In genomic region chr2:105744909-105745853, GRCh38 we compare ENCODE assay signal across 8 cellular contexts. TPM values are rescaled to one million over a fixed set of nuclear protein-coding genes. Genes with fewer than 3 reads are reported as not detected.
DNase-seq lines count a peak whose midpoint lies in the region; ATAC-seq, FAIRE-seq and TF ChIP-seq lines count a peak whose summit lies in the region.

NCK2 (plus strand) TSS chr2:105744912; CDS start chr2:105855064, 110,152 bp downstream.

- TF ChIP-seq RAD21 in HepG2 (CRISPR knock-in tag; IDR thresholded peaks at IDR 0.05): peak; percentile 51; the same call in 1 of the 2 replicates

- intact Hi-C loops in HepG2 (cut with micrococcal nuclease; ENCODE audit: unreplicated experiment): loop anchor here (5.0 kb wide), 3 partner anchors 77 to 172 kb away; no protein-coding TSS in a partner anchor

- H4K20me1 ChIP-seq in HepG2 (ENCODE audit: insufficient read depth, low read length): no peaks in the 10 kb centered on the region; the same call in 1 of the 2 replicates

- FAIRE-seq in HepG2 (lab: Jason Lieb, UNC): no peak

- DNase-seq in COR-L47 (lab: John Stamatoyannopoulos, UW) (peak; percentile 32), SW480 (ENCODE audit: low spot score) (peak; percentile 39), dedifferentiated amniotic fluid mesenchymal stem cell (ENCODE audit: extremely low spot score) (peak; percentile 28), HepG2 (ENCODE audit: low spot score) (no peak), NCI-H1436 (lab: John Stamatoyannopoulos, UW) (no peak)

- no peak for TF ChIP-seq CTCF in HepG2 (CRISPR knock-in tag; IDR thresholded peaks at IDR 0.05)

- H3K9me3 ChIP-seq in HepG2 (ENCODE audit: low read length) (no peaks in the 10 kb centered on the region), subcutaneous abdominal adipose tissue (ENCODE audit: control insufficient read depth in 5 of 5, low read length in 5 of 5) (no peaks in the 10 kb centered on the region)

- H3K4me1 ChIP-seq in HepG2 (ENCODE audit: insufficient read depth, low read length) (peaks cover 38% of the 10 kb centered on the region), subcutaneous abdominal adipose tissue (ENCODE audit: control insufficient read depth in 5 of 5, insufficient read depth in 5 of 5, low read length in 5 of 5) (peaks cover 2 to 55% (median 39%) of the 10 kb centered on the region in 5 donors)

- H2AFZ ChIP-seq in HepG2 (ENCODE audit: low read length): peak within 1 kb of the TSS; percentile 43

- no TSS peak for BruUV-seq in HepG2 (replicated peaks; lab: Mats Ljungman, UMichigan)

- TF ChIP-seq POLR2A in HepG2 (IDR thresholded peaks at IDR 0.05; ENCODE audit: insufficient read depth in 1 of 2, low read depth in 2 of 2, low read length in 2 of 2): 0 out of 4 replicates have a peak, but pooled peaks of 1 of the 2 experiments have one; percentile 14

- H3K36me3 ChIP-seq in HepG2 (replicated peaks in 1 of 2; ENCODE audit: control insufficient read depth in 1 of 2, insufficient read depth in 2 of 2, low read length in 2 of 2) (no peaks in the 10 kb centered on the region; a peak in 1 of 5 replicates), subcutaneous abdominal adipose tissue (ENCODE audit: control insufficient read depth in 5 of 5, insufficient read depth in 5 of 5, low read length in 5 of 5) (no peaks in the 10 kb centered on the region)

- peak within 1 kb of the TSS; percentile 96 for H3K4me2 ChIP-seq in HepG2 (ENCODE audit: low read depth, low read length)

- POLR2A ChIA-PET in HepG2 (lab: Yijun Ruan, JAX): no interaction called here

- TF ChIP-seq EP300 in HepG2 (IDR thresholded peaks at IDR 0.05; ENCODE audit: low read depth in 2 of 2, low read length in 2 of 2): no peak
- no peak for TF ChIP-seq EP300 in HepG2 (CRISPR knock-in tag; IDR thresholded peaks at IDR 0.05; ENCODE audit: borderline replicate concordance)

- WGBS in HepG2 (ENCODE audit: low lambda C conversion rate): 0% methylated on average over 33 of the region's 119 CpGs

- H3K79me2 ChIP-seq in HepG2 (ENCODE audit: insufficient read depth, low read length): peaks cover 39% of the 10 kb centered on the region

- CTCF ChIA-PET in HepG2 (lab: Yijun Ruan, JAX; ENCODE audit: low intra/inter-chr PET ratio, low total read pairs): no interaction called here

- H3K27ac ChIP-seq in HepG2 (ENCODE audit: extremely low read length, insufficient read depth, low read length): peak within 1 kb of the TSS; percentile 9
- peak within 1 kb of the TSS; percentile 63 for H3K27ac ChIP-seq in subcutaneous abdominal adipose tissue (ENCODE audit: low read depth, low read length)

- peak within 1 kb of the TSS; percentile 69 to 83 (median 72) for H3K4me3 ChIP-seq in HepG2 (replicated peaks in 1 of 3; ENCODE audit: insufficient read depth in 1 of 3, low read depth in 2 of 3, low read length in 3 of 3)
- peak within 1 kb of the TSS; percentile 78 to 84 (median 83) for H3K4me3 ChIP-seq in subcutaneous abdominal adipose tissue (ENCODE audit: low read depth in 1 of 5, low read length in 5 of 5)

- H3K9ac ChIP-seq in HepG2 (ENCODE audit: insufficient read depth, low read depth, low read length) (peak within 1 kb of the TSS; percentile 58), subcutaneous abdominal adipose tissue (ENCODE audit: low read length in 5 of 5) (peak within 1 kb of the TSS; percentile 40 to 83 (median 75))

- in situ Hi-C loops in HepG2 (cut with HindIII; ENCODE audit: extremely low pct_ligation_motif_present, low pct_unique_long_range_greater_than_20kb): no loop called here

- ATAC-seq in GM19043 (IDR thresholded peaks at IDR 0.05; ENCODE audit: low read depth, unreplicated experiment) (peak; percentile 15), HG03139 (IDR thresholded peaks at IDR 0.05; ENCODE audit: unreplicated experiment) (peak; percentile 21), HepG2 (peak; percentile 75)

- peaks cover 0 to 14% of the 10 kb centered on the region in 2 experiments; a peak in 3 of 5 replicates for H3K27me3 ChIP-seq in HepG2 (ENCODE audit: control insufficient read depth in 1 of 2, insufficient read depth in 2 of 2, low read length in 2 of 2)
- no peaks in the 10 kb centered on the region for H3K27me3 ChIP-seq in subcutaneous abdominal adipose tissue (ENCODE audit: control insufficient read depth in 5 of 5, insufficient read depth in 4 of 5, low read length in 5 of 5)

TF ChIP-seq in HepG2, 621 proteins besides CTCF, POLR2A, EP300 and RAD21 (continues in another document):
- TF ChIP-seq ONECUT2 (CRISPR knock-in tag; IDR thresholded peaks at IDR 0.05): no peak
- 0 out of 2 replicates have a peak, but pooled peaks have one; percentile 49 for TF ChIP-seq ZNF224 (CRISPR knock-in tag; IDR thresholded peaks at IDR 0.05)
- TF ChIP-seq STAT5B (CRISPR knock-in tag; IDR thresholded peaks at IDR 0.05): no peak
- TF ChIP-seq MED1 (CRISPR knock-in tag; IDR thresholded peaks at IDR 0.05): no peak
- TF ChIP-seq ZSCAN9 (CRISPR knock-in tag; IDR thresholded peaks at IDR 0.05; ENCODE audit: borderline replicate concordance): no peak
- no peak for TF ChIP-seq ZBTB38 (CRISPR knock-in tag; IDR thresholded peaks at IDR 0.05)
- no peak for TF ChIP-seq JUN (CRISPR knock-in tag; IDR thresholded peaks at IDR 0.05)
- no peak for TF ChIP-seq ZNF609 (CRISPR knock-in tag; IDR thresholded peaks at IDR 0.05; ENCODE audit: borderline replicate concordance)
- no peak for TF ChIP-seq CEBPB (IDR thresholded peaks at IDR 0.05; ENCODE audit: borderline replicate concordance, low read depth, low read length)
- TF ChIP-seq ZBTB25 (CRISPR knock-in tag; IDR thresholded peaks at IDR 0.05): no peak
- no peak for TF ChIP-seq ZNF180 (CRISPR knock-in tag; IDR thresholded peaks at IDR 0.05; ENCODE audit: borderline replicate concordance, low read depth)
- no peak for TF ChIP-seq ZNF468 (CRISPR knock-in tag; IDR thresholded peaks at IDR 0.05)

RNA-seq across cellular contexts. Expression of gene NCK2, which starts in this region (rescaled TPM):
- total RNA-seq in HepG2 (2016; rRNA removed; fragmentation: Illumina TruSeq; extraction: Trizol): 21.3 and 23.5 TPM in 2 replicates
- total RNA-seq in HepG2 (2016; cell fraction: cytosol; rRNA removed; fragmentation: Illumina TruSeq; extraction: Trizol; ENCODE audit: low read depth): 20.1 and 23.4 TPM in 2 replicates
- total RNA-seq in HepG2 (2016; cell fraction: insoluble cytoplasmic fraction; rRNA removed; fragmentation: Illumina TruSeq; extraction: Trizol): 17.9 and 25.3 TPM in 2 replicates
- total RNA-seq in HepG2 (2016; cell fraction: membrane; rRNA removed; fragmentation: Illumina TruSeq; extraction: Trizol): 50.5 and 50.9 TPM in 2 replicates
- total RNA-seq in HepG2 (2016; cell fraction: nucleus; rRNA removed; fragmentation: Illumina TruSeq; extraction: Trizol): 12.0 and 12.1 TPM in 2 replicates
- polyA plus RNA-seq in HepG2 (2011; rRNA removed): 14.8 and 19.5 TPM in 2 replicates
- 21.4 and 24.5 TPM in 2 replicates for polyA plus RNA-seq in HepG2 (2011; cell fraction: cytosol; rRNA removed)
- polyA plus RNA-seq in HepG2 (2011; cell fraction: nucleus; rRNA removed): 8.9 and 9.7 TPM in 2 replicates
- 20.9 and 25.1 TPM in 2 replicates for polyA plus RNA-seq in HepG2 (2012)
- 30.8 and 31.3 TPM in 2 replicates for polyA plus RNA-seq in HepG2 (2016; cell fraction: cytosol; fragmentation: Illumina TruSeq; extraction: Trizol; ENCODE audit: low read depth)
- 24.5 and 29.7 TPM in 2 replicates for polyA plus RNA-seq in HepG2 (2016; cell fraction: insoluble cytoplasmic fraction; fragmentation: Illumina TruSeq; extraction: Trizol; ENCODE audit: low read depth)
- 53.4 and 56.8 TPM in 2 replicates for polyA plus RNA-seq in HepG2 (2016; cell fraction: membrane; fragmentation: Illumina TruSeq; extraction: Trizol; ENCODE audit: low read depth)
- 18.9 and 21.5 TPM in 2 replicates for polyA plus RNA-seq in HepG2 (2016; cell fraction: nucleus; fragmentation: Illumina TruSeq; extraction: Trizol; ENCODE audit: insufficient read depth, low read depth)
- polyA minus RNA-seq in HepG2 (2011; rRNA and poly(A)+ RNA removed; ENCODE audit: low replicate concordance): 4.0 and 18.1 TPM in 2 replicates
- 9.8 and 11.4 TPM in 2 replicates for polyA minus RNA-seq in HepG2 (2011; cell fraction: cytosol; rRNA and poly(A)+ RNA removed)
- polyA minus RNA-seq in HepG2 (2011; cell fraction: nucleus; rRNA and poly(A)+ RNA removed): 9.0 and 11.7 TPM in 2 replicates

Comparison
In these comparisons a context has a peak if more than half of its experiments do, and no peak if none do; other contexts are left out.
1. DNase-seq: peak in COR-L47 (single experiment), SW480 (single experiment) and dedifferentiated amniotic fluid mesenchymal stem cell (single experiment); none in HepG2 (single experiment) and NCI-H1436 (single experiment).
2. ATAC-seq: peak in every context shown above with its lines; median percentile 75 in HepG2; 21 in HG03139; 15 in GM19043.